Comparison of ENCODE assay signal across 14 cellular contexts in genomic region chr21:42833859-42834729, GRCh38. TPM values are rescaled to one million over a fixed set of nuclear protein-coding genes. Genes with fewer than 3 reads are reported as not detected.
DNase-seq lines count a peak whose midpoint lies in the region; ATAC-seq and TF ChIP-seq lines count a peak whose summit lies in the region.
"Had no signal": no experiment of that assay in that cellular context is flagged by ENCODE, and none has a peak within 500 bp of the region (broad histone marks: within the 10 kb centered on the region; RNA-seq: fewer than 3 reads in every experiment).

No MANE protein-coding gene starts in this region.

- WGBS in right cardiac atrium, result 79% methylated on average over 23 of the region's 23 CpGs

- intact Hi-C loops in right cardiac atrium (cut with DNase I) (no loop called here), vagina (cut with DNase I) (no loop called here)

- CTCF ChIA-PET in WTC11 (lab: Charles Lee), result interaction anchor here (0.6 to 1.9 kb wide), 4 partner anchors 9 to 945 kb away, joined by 3 to 10 read pairs (median 4); no protein-coding TSS in a partner anchor

- H3K4me3 ChIP-seq in right atrium auricular region (no peak overlapping the region), right cardiac atrium (ENCODE audit: low read length) (no peak overlapping the region), vagina (no peak overlapping the region)
- H3K4me3 ChIP-seq: prostate gland had no signal

- no peak for ATAC-seq in right cardiac atrium
- ATAC-seq in WTC11, result no peak
- no peak for ATAC-seq in HG03175 (IDR thresholded peaks at IDR 0.05; ENCODE audit: unreplicated experiment)

- TF ChIP-seq CTCF in right atrium auricular region (IDR thresholded peaks at IDR 0.05) (no peak), WTC11 (IDR thresholded peaks at IDR 0.05) (no peak), vagina (IDR thresholded peaks at IDR 0.05) (no peak)

- H3K4me3 Mint-ChIP-seq in WTC11, result no peak overlapping the region

- H3K9me3 Mint-ChIP-seq in WTC11, result peaks cover 4% of the 10 kb centered on the region
- H3K9me3 Mint-ChIP-seq: stimulated activated naive CD8-positive, alpha-beta T cell treated with anti-CD3 and anti-CD28 coated beads, Interleukin-15, amount 100 ng/mL, for 72 hours had no signal

- no peak for TF ChIP-seq POLR2A in vagina (IDR thresholded peaks at IDR 0.05)

- DNase-seq in right atrium auricular region (ENCODE audit: low spot score), result peak; percentile 50
- no peak for DNase-seq in right cardiac atrium
- DNase-seq in WTC11 (ENCODE audit: low spot score), result no peak
- DNase-seq in islet precursor cell, result peak; percentile 47
- DNase-seq in vagina (ENCODE audit: extremely low spot score in 2 of 2), result peak; percentile 71 to 79
- DNase-seq in NCI-H774 (lab: John Stamatoyannopoulos, UW), result no peak
- DNase-seq in putamen (ENCODE audit: low spot score), result no peak
- DNase-seq: effector CD8-positive, alpha-beta T cell; foreskin keratinocyte; Right ventricle myocardium superior had no signal

- peaks cover 16% of the 10 kb centered on the region for H3K4me1 Mint-ChIP-seq in WTC11

- H3K9me3 ChIP-seq in right atrium auricular region (no peaks in the 10 kb centered on the region), right cardiac atrium (ENCODE audit: control insufficient read depth, low read length) (no peaks in the 10 kb centered on the region), vagina (no peaks in the 10 kb centered on the region)
- H3K9me3 ChIP-seq: prostate gland had no signal

- H3K27ac Mint-ChIP-seq in WTC11, result peak overlapping the region; percentile 65; the same call in 1 of the 2 replicates

- peaks cover 5% of the 10 kb centered on the region; the same call in 1 of the 2 replicates for H3K36me3 Mint-ChIP-seq in WTC11

- H3K4me1 ChIP-seq in right atrium auricular region (no peaks in the 10 kb centered on the region), right cardiac atrium (ENCODE audit: control insufficient read depth, insufficient read depth, low read length) (no peaks in the 10 kb centered on the region), vagina (no peaks in the 10 kb centered on the region)
- H3K4me1 ChIP-seq: foreskin keratinocyte, prostate gland had no signal

- POLR2A ChIA-PET in WTC11 (lab: Charles Lee), result no interaction called here

- H3K36me3 ChIP-seq in right atrium auricular region (no peaks in the 10 kb centered on the region), vagina (no peaks in the 10 kb centered on the region)
- H3K36me3 ChIP-seq: prostate gland had no signal

- peaks cover 48% of the 10 kb centered on the region for H3K27me3 Mint-ChIP-seq in WTC11 (ENCODE audit: low read depth)

- H3K27ac ChIP-seq in right atrium auricular region (no peak overlapping the region), right cardiac atrium (ENCODE audit: low read length) (no peak overlapping the region), vagina (no peak overlapping the region)
- H3K27ac ChIP-seq: C4-2B, foreskin keratinocyte, prostate gland had no signal

- H3K27me3 ChIP-seq in right atrium auricular region (peaks cover 4 to 7% of the 10 kb centered on the region in 2 donors), right cardiac atrium (ENCODE audit: control insufficient read depth, insufficient read depth) (no peaks in the 10 kb centered on the region), vagina (no peaks in the 10 kb centered on the region)

TF ChIP-seq in WTC11, 78 proteins besides CTCF, POLR2A, EP300 and RAD21:
- TF ChIP-seq CREM (CRISPR knock-in tag; IDR thresholded peaks at IDR 0.05) (no peak), ZNF671 (CRISPR knock-in tag; IDR thresholded peaks at IDR 0.05) (no peak), GRHL2 (CRISPR knock-in tag; IDR thresholded peaks at IDR 0.05; ENCODE audit: insufficient replicate concordance, severe bottlenecking) (no peak), ESRRA (CRISPR knock-in tag; IDR thresholded peaks at IDR 0.05; ENCODE audit: borderline replicate concordance) (no peak), ARID4B (CRISPR knock-in tag; IDR thresholded peaks at IDR 0.05; ENCODE audit: borderline replicate concordance) (no peak), AR (CRISPR knock-in tag; IDR thresholded peaks at IDR 0.05) (no peak), SP1 (CRISPR knock-in tag; conservative IDR thresholded peaks at IDR 0.05) (0 out of 2 replicates have a peak, but pooled peaks have one; percentile 19), MXD4 (CRISPR knock-in tag; IDR thresholded peaks at IDR 0.05; ENCODE audit: borderline replicate concordance) (no peak), FOXK1 (CRISPR knock-in tag; IDR thresholded peaks at IDR 0.05) (no peak)

RNA-seq across cellular contexts. Expression of gene WDR4, which starts 45.2 kb away (rescaled TPM):
- total RNA-seq in right atrium auricular region (1 to 10 TPM; 1.7 to 4.8 TPM), right cardiac atrium (1 to 10 TPM; 4.3 to 7.7 (median 5.3) TPM), WTC11 (2021) (41.5 to 42.6 TPM (median 42.2 TPM) in 3 replicates), vagina (23.8 TPM)
- polyA plus RNA-seq in right cardiac atrium, result 3.7 TPM

RNA-seq across cellular contexts. Expression of gene NDUFV3, which starts 59.0 kb away (rescaled TPM):
- total RNA-seq in right atrium auricular region, result 10 to 100 TPM; 28.8 to 37.4 TPM
- 10 to 100 TPM; 48.0 to 52.2 (median 50.7) TPM for total RNA-seq in right cardiac atrium
- polyA plus RNA-seq in right cardiac atrium, result 45.4 TPM
- 28.5 to 32.6 TPM (median 30.9 TPM) in 3 replicates for total RNA-seq in WTC11 (2021)
- 48.4 TPM for total RNA-seq in vagina

Comparison
In these comparisons a context has a peak if more than half of its experiments do, and no peak if none do; other contexts are left out.
1. DNase-seq: peak in right atrium auricular region (single experiment), islet precursor cell (single experiment) and vagina (2 of 2); none in right cardiac atrium (0 of 3), WTC11 (single experiment), NCI-H774 (single experiment) and putamen (single experiment).